In genomic region chr1:31745071-31745897, GRCh38 we compare ENCODE assay signal across 8 cellular contexts. TPM values are rescaled to one million over a fixed set of nuclear protein-coding genes. Genes with fewer than 3 reads are reported as not detected.
A peak's percentile ranks its signal among the peaks of the same experiment; 100 is the strongest.
DNase-seq lines count a peak whose midpoint lies in the region; ATAC-seq, FAIRE-seq and TF ChIP-seq lines count a peak whose summit lies in the region.

No MANE protein-coding gene starts in this region.

- H3K27ac ChIP-seq in tibial nerve, result peak overlapping the region in 1 of 4 donors; percentile 37

- H3K27ac Mint-ChIP-seq in activated CD8-positive, alpha-beta memory T cell treated with anti-CD3 and anti-CD28 coated beads, Interleukin-2, amount 10 ng/mL, durations not matched to agents 7 days and 5 days, result no peak overlapping the region

- H3K4me1 ChIP-seq in tibial nerve, result peaks cover 0 to 17% (median 9%) of the 10 kb centered on the region in 4 donors

- peak; percentile 92 for DNase-seq in AG08396 (ENCODE audit: low spot score)
- DNase-seq in GM12892 (ENCODE audit: insufficient read length), result peak; percentile 80
- peak; percentile 5 for DNase-seq in NCI-H526 treated with DMSO at 0.1 percent for 48 hours (lab: John Stamatoyannopoulos, UW)
- peak; percentile 84 for DNase-seq in activated CD8-positive, alpha-beta memory T cell treated with anti-CD3 and anti-CD28 coated beads, Interleukin-2, amount 10 ng/mL, durations not matched to agents 7 days and 5 days
- DNase-seq in epidermal melanocyte (ENCODE audit: insufficient read length, low spot score), result peak; percentile 89
- peak; percentile 71 for DNase-seq in myocyte (ENCODE audit: low read depth)
- DNase-seq in tibial nerve (ENCODE audit: low spot score in 2 of 2), result peak in 1 of 2 donors; percentile 56

- ATAC-seq in activated CD8-positive, alpha-beta memory T cell treated with anti-CD3 and anti-CD28 coated beads, Interleukin-2, amount 10 ng/mL, durations not matched to agents 7 days and 5 days, result peak; percentile 88
- no peak for ATAC-seq in GM19351 (IDR thresholded peaks at IDR 0.05; ENCODE audit: unreplicated experiment)

- TF ChIP-seq EP300 in tibial nerve (IDR thresholded peaks at IDR 0.05), result no peak

- 43 to 47% methylated on average over 4 of the region's 4 CpGs for WGBS in tibial nerve, 2 donors

- H3K4me1 Mint-ChIP-seq in activated CD8-positive, alpha-beta memory T cell treated with anti-CD3 and anti-CD28 coated beads, Interleukin-2, amount 10 ng/mL, durations not matched to agents 7 days and 5 days, result peaks cover 38% of the 10 kb centered on the region

- FAIRE-seq in GM12892 (lab: Jason Lieb, UNC), result peak; percentile 9

- no peaks in the 10 kb centered on the region for H3K27me3 ChIP-seq in tibial nerve

- TF ChIP-seq POLR2A in GM12892 (IDR thresholded peaks at IDR 0.05; ENCODE audit: low read depth, low read length) (no peak), tibial nerve (IDR thresholded peaks at IDR 0.05) (no peak)

- CTCF ChIA-PET in activated CD8-positive, alpha-beta memory T cell treated with anti-CD3 and anti-CD28 coated beads, Interleukin-2, amount 10 ng/mL, durations not matched to agents 7 days and 5 days (lab: Charles Lee), result interaction anchor here (0.5 to 3.4 kb wide), 34 partner anchors 9 to 559 kb away, joined by 3 to 41 read pairs (median 5); partner anchors contain the start of genes COL16A1 and KPNA6

- peaks cover 8% of the 10 kb centered on the region for H3K27me3 Mint-ChIP-seq in activated CD8-positive, alpha-beta memory T cell treated with anti-CD3 and anti-CD28 coated beads, Interleukin-2, amount 10 ng/mL, durations not matched to agents 7 days and 5 days

- peak; percentile 53 to 74 (median 70) for TF ChIP-seq CTCF in tibial nerve (IDR thresholded peaks at IDR 0.05)

- H3K36me3 Mint-ChIP-seq in activated CD8-positive, alpha-beta memory T cell treated with anti-CD3 and anti-CD28 coated beads, Interleukin-2, amount 10 ng/mL, durations not matched to agents 7 days and 5 days, result no peaks in the 10 kb centered on the region

- no peak overlapping the region for H3K4me3 Mint-ChIP-seq in activated CD8-positive, alpha-beta memory T cell treated with anti-CD3 and anti-CD28 coated beads, Interleukin-2, amount 10 ng/mL, durations not matched to agents 7 days and 5 days

- no peaks in the 10 kb centered on the region for H3K9me3 ChIP-seq in tibial nerve

- H3K4me3 ChIP-seq in tibial nerve, result no peak overlapping the region

- no peaks in the 10 kb centered on the region for H3K9me3 Mint-ChIP-seq in activated CD8-positive, alpha-beta memory T cell treated with anti-CD3 and anti-CD28 coated beads, Interleukin-2, amount 10 ng/mL, durations not matched to agents 7 days and 5 days (ENCODE audit: low read depth)

- H3K36me3 ChIP-seq in tibial nerve, result no peaks in the 10 kb centered on the region

RNA-seq across cellular contexts. Expression of gene ADGRB2, which starts 18.9 kb away (rescaled TPM):
- 0.08 TPM for polyA plus RNA-seq in GM12892 (2012; ENCODE audit: missing spikeins)
- 1 to 10 TPM in 1 of 2 experiments, under 1 TPM in 1; 0.07 to 1.3 TPM for total RNA-seq in activated CD8-positive, alpha-beta memory T cell treated with anti-CD3 and anti-CD28 coated beads, Interleukin-2, amount 10 ng/mL, durations not matched to agents 7 days and 5 days
- 15.8 and 20.2 TPM in 2 replicates for total RNA-seq in myocyte
- 49.9 TPM for polyA plus RNA-seq in myocyte (2012)
- total RNA-seq in tibial nerve, result 10 to 100 TPM in 1 of 4 donors, 1 to 10 TPM in 3; 1.6 to 10.5 (median 4.1) TPM

RNA-seq across cellular contexts. Expression of gene COL16A1, which starts 41.5 kb away (rescaled TPM):
- polyA plus RNA-seq in GM12892 (2012; ENCODE audit: missing spikeins), result 0.36 TPM
- not detected for total RNA-seq in activated CD8-positive, alpha-beta memory T cell treated with anti-CD3 and anti-CD28 coated beads, Interleukin-2, amount 10 ng/mL, durations not matched to agents 7 days and 5 days
- total RNA-seq in myocyte, result 27.9 and 37.7 TPM in 2 replicates
- polyA plus RNA-seq in myocyte (2012), result 59.6 TPM
- 100 to 1,000 TPM; 147 to 311 (median 212) TPM for total RNA-seq in tibial nerve

Comparison
In these comparisons a context has a peak if more than half of its experiments do, and no peak if none do; other contexts are left out.
1. RNA of gene COL16A1, which starts 41.5 kb away (total RNA-seq): 147 to 311 TPM in tibial nerve and 27.9 to 37.7 TPM in myocyte; not detected in activated CD8-positive, alpha-beta memory T cell treated with anti-CD3 and anti-CD28 coated beads, Interleukin-2, amount 10 ng/mL, durations not matched to agents 7 days and 5 days; every median in the first group is over 10 times any median in the second.